ENCODE assay signal across 1 cellular context in genomic region chr12:12699345-12699744, GRCh38.
TF ChIP-seq lines count a peak whose summit lies in the region.

No MANE protein-coding gene starts in this region.

TF ChIP-seq in H1, 55 proteins besides CTCF, POLR2A, EP300 and RAD21:
- TF ChIP-seq RXRA (IDR thresholded peaks at IDR 0.05; ENCODE audit: insufficient read depth, low read depth, low read length) (no peak), TBP (IDR thresholded peaks at IDR 0.05; ENCODE audit: low read depth, low read length) (no peak), BRCA1 (IDR thresholded peaks at IDR 0.05; ENCODE audit: low read depth, low read length) (no peak), CEBPB (IDR thresholded peaks at IDR 0.05; ENCODE audit: low read depth, low read length) (no peak), USF2 (IDR thresholded peaks at IDR 0.05; ENCODE audit: low read length) (no peak), KDM4A (IDR thresholded peaks at IDR 0.05; ENCODE audit: low read depth, low read length, severe bottlenecking) (no peak), SIRT6 (IDR thresholded peaks at IDR 0.05; ENCODE audit: low read length) (no peak), YY1 (IDR thresholded peaks at IDR 0.05; ENCODE audit: low read depth, low read length) (no peak), TAF7 (optimal IDR thresholded peaks at IDR 0.05; ENCODE audit: borderline replicate concordance, low read depth, low read length) (no peak), NANOG (IDR thresholded peaks at IDR 0.05; ENCODE audit: insufficient read depth, low read depth, low read length, poor library complexity, severe bottlenecking) (no peak), GTF2F1 (IDR thresholded peaks at IDR 0.05; ENCODE audit: borderline replicate concordance, low read depth, low read length) (no peak), MAX (IDR thresholded peaks at IDR 0.05) (no peak), BCL11A (IDR thresholded peaks at IDR 0.05; ENCODE audit: low read depth in 2 of 2, low read length in 2 of 2) (no peak), SP2 (IDR thresholded peaks at IDR 0.05; ENCODE audit: low read length) (no peak), HDAC2 (IDR thresholded peaks at IDR 0.05; ENCODE audit: borderline replicate concordance in 1 of 2, low read depth in 2 of 2, low read length in 2 of 2) (no peak), SAP30 (IDR thresholded peaks at IDR 0.05; ENCODE audit: insufficient read depth, insufficient replicate concordance, low read length) (no peak), CHD7 (IDR thresholded peaks at IDR 0.05; ENCODE audit: insufficient replicate concordance, low read length) (no peak), EZH2 (IDR thresholded peaks at IDR 0.05; ENCODE audit: low read depth, low read length, severe bottlenecking) (no peak), ATF2 (IDR thresholded peaks at IDR 0.05; ENCODE audit: low read length) (no peak)
